In genomic region chr6:26103141-26103769, GRCh38 we compare ENCODE assay signal across 8 cellular contexts. TPM values are rescaled to one million over a fixed set of nuclear protein-coding genes. Genes with fewer than 3 reads are reported as not detected.
A peak's percentile ranks its signal among the peaks of the same experiment; 100 is the strongest.
DNase-seq lines count a peak whose midpoint lies in the region; ATAC-seq lines count a peak whose summit lies in the region.

No MANE protein-coding gene starts in this region.

- POLR2A ChIA-PET in CD8-positive, alpha-beta memory T cell (lab: Charles Lee): interaction anchor here (0.6 to 4.6 kb wide), 36 partner anchors 10 to 1791 kb away, joined by 3 to 169 read pairs (median 7); partner anchors contain the start of gene HFE

- ATAC-seq in naive B cell (ENCODE audit: low read depth in 2 of 2) (peak in 1 of 2 donors; percentile 73), HG02970 (IDR thresholded peaks at IDR 0.05; ENCODE audit: low FRiP score, unreplicated experiment) (no peak)

- no peaks in the 10 kb centered on the region for H3K79me2 ChIP-seq in GM23248 (ENCODE audit: insufficient read depth)

- H3K4me3 Mint-ChIP-seq in CD8-positive, alpha-beta memory T cell: peak overlapping the region; percentile 83 to 92 (median 87)
- peak overlapping the region; percentile 81 for H3K4me3 Mint-ChIP-seq in dendritic cell treated with granulocyte-macrophage colony-stimulating factor and Interleukin-4, amounts not matched to agents 40 ng/mL and 50 ng/mL, for 4 days
- peak overlapping the region; percentile 86 to 99 (median 94) for H3K4me3 Mint-ChIP-seq in naive B cell

- H3K27ac ChIP-seq in CD8-positive, alpha-beta memory T cell (ENCODE audit: low read depth, low read length): peak overlapping the region; percentile 82
- H3K27ac ChIP-seq in GM23248: peak overlapping the region; percentile 86

- H3K9me3 ChIP-seq in CD8-positive, alpha-beta memory T cell (ENCODE audit: low read length): no peaks in the 10 kb centered on the region
- H3K9me3 ChIP-seq in GM23248 (ENCODE audit: low read depth): no peaks in the 10 kb centered on the region

- H3K27ac Mint-ChIP-seq in CD8-positive, alpha-beta memory T cell: peak overlapping the region; percentile 96 to 98 (median 97)
- H3K27ac Mint-ChIP-seq in dendritic cell treated with granulocyte-macrophage colony-stimulating factor and Interleukin-4, amounts not matched to agents 40 ng/mL and 50 ng/mL, for 4 days: peak overlapping the region; percentile 92
- H3K27ac Mint-ChIP-seq in naive B cell: peak overlapping the region; percentile 97 to 100 (median 98)

- H3K4me1 ChIP-seq in CD8-positive, alpha-beta memory T cell (ENCODE audit: insufficient read depth, low read length): peaks cover 18% of the 10 kb centered on the region
- H3K4me1 ChIP-seq in GM23248 (ENCODE audit: insufficient read depth): peaks cover 22% of the 10 kb centered on the region

- H3K4me3 ChIP-seq in CD8-positive, alpha-beta memory T cell (ENCODE audit: low read length): peak overlapping the region; percentile 31
- peak overlapping the region; percentile 79 for H3K4me3 ChIP-seq in GM23248

- WGBS in GM23248 (ENCODE audit: low coverage in 1 of 2, low lambda C conversion rate in 2 of 2, missing lambda C conversion rate in 2 of 2), 2 experiments: 8 to 9% methylated on average over 9 of the region's 9 CpGs

- DNase-seq in CD8-positive, alpha-beta memory T cell: no peak
- DNase-seq in GM23248: peak; percentile 69
- DNase-seq in NCI-H524 treated with DMSO at 0.1 percent for 48 hours (lab: John Stamatoyannopoulos, UW): peak; percentile 94
- no peak for DNase-seq in naive B cell
- DNase-seq in SIG-M5 treated with dmso at 0.1 percent for 504 hours (lab: John Stamatoyannopoulos, UW; ENCODE audit: unreplicated experiment): no peak
- DNase-seq in stimulated activated CD4-positive, alpha-beta T cell treated with anti-CD3 and anti-CD28 coated beads, Interleukin-4, amount 100 ng/mL, for 4 hours: no peak

- H3K4me1 Mint-ChIP-seq in CD8-positive, alpha-beta memory T cell: peaks cover 16 to 20% (median 17%) of the 10 kb centered on the region in 3 donors
- peaks cover 7% of the 10 kb centered on the region for H3K4me1 Mint-ChIP-seq in dendritic cell treated with granulocyte-macrophage colony-stimulating factor and Interleukin-4, amounts not matched to agents 40 ng/mL and 50 ng/mL, for 4 days (ENCODE audit: low read depth)
- peaks cover 14 to 19% (median 18%) of the 10 kb centered on the region in 3 donors for H3K4me1 Mint-ChIP-seq in naive B cell

- in situ Hi-C loops in GM23248 (cut with MboI): loop anchor here (5.0 kb wide), 1 partner anchor 41 kb away; no protein-coding TSS in a partner anchor

- no peaks in the 10 kb centered on the region for H3K36me3 ChIP-seq in CD8-positive, alpha-beta memory T cell (ENCODE audit: insufficient read depth, low read length)
- H3K36me3 ChIP-seq in GM23248 (ENCODE audit: low read depth): no peaks in the 10 kb centered on the region

- peak overlapping the region; percentile 86 for H2AFZ ChIP-seq in GM23248

- no peaks in the 10 kb centered on the region for H3K27me3 ChIP-seq in CD8-positive, alpha-beta memory T cell (ENCODE audit: insufficient read depth, low read length, poor library complexity, severe bottlenecking)
- no peaks in the 10 kb centered on the region for H3K27me3 ChIP-seq in GM23248 (replicated peaks; ENCODE audit: insufficient read depth)

- H3K9ac ChIP-seq in GM23248: peak overlapping the region; percentile 76

- peak overlapping the region; percentile 98 for H3K4me2 ChIP-seq in GM23248 (ENCODE audit: unreplicated experiment)

- no peaks in the 10 kb centered on the region for H4K20me1 ChIP-seq in GM23248 (ENCODE audit: insufficient read depth)

- CTCF ChIA-PET in CD8-positive, alpha-beta memory T cell (lab: Charles Lee): interaction anchor here (0.6 to 2.8 kb wide), 14 partner anchors 9 to 1731 kb away, joined by 3 to 23 read pairs (median 4); a partner anchor contains a TSS

- no peaks in the 10 kb centered on the region for H3K9me2 ChIP-seq in GM23248 (ENCODE audit: insufficient read depth)

- peaks cover 0 to 3% (median 2%) of the 10 kb centered on the region in 5 donors for H3K9me3 Mint-ChIP-seq in CD8-positive, alpha-beta memory T cell
- no peaks in the 10 kb centered on the region for H3K9me3 Mint-ChIP-seq in dendritic cell treated with granulocyte-macrophage colony-stimulating factor and Interleukin-4, amounts not matched to agents 40 ng/mL and 50 ng/mL, for 4 days
- H3K9me3 Mint-ChIP-seq in naive B cell: peaks cover 0 to 15% (median 5%) of the 10 kb centered on the region in 7 donors

- intact Hi-C loops in dendritic cell treated with granulocyte-macrophage colony-stimulating factor and Interleukin-4, amounts not matched to agents 40 ng/mL and 50 ng/mL, for 4 days (cut with micrococcal nuclease): loop anchor here (1.0 to 5.0 kb wide), 2 partner anchors 20 to 69 kb away; a partner anchor contains a TSS

- H3K36me3 Mint-ChIP-seq in CD8-positive, alpha-beta memory T cell: peaks cover 0 to 4% (median 0%) of the 10 kb centered on the region in 3 donors
- H3K36me3 Mint-ChIP-seq in dendritic cell treated with granulocyte-macrophage colony-stimulating factor and Interleukin-4, amounts not matched to agents 40 ng/mL and 50 ng/mL, for 4 days (ENCODE audit: low read depth): no peaks in the 10 kb centered on the region
- H3K36me3 Mint-ChIP-seq in naive B cell: no peaks in the 10 kb centered on the region

- peaks cover 0 to 4% of the 10 kb centered on the region in 2 donors for H3K27me3 Mint-ChIP-seq in CD8-positive, alpha-beta memory T cell
- peaks cover 4% of the 10 kb centered on the region for H3K27me3 Mint-ChIP-seq in dendritic cell treated with granulocyte-macrophage colony-stimulating factor and Interleukin-4, amounts not matched to agents 40 ng/mL and 50 ng/mL, for 4 days
- peaks cover 0 to 4% (median 0%) of the 10 kb centered on the region in 3 donors for H3K27me3 Mint-ChIP-seq in naive B cell

- H3F3A ChIP-seq in GM23248 (ENCODE audit: insufficient read depth): peaks cover 30% of the 10 kb centered on the region

RNA-seq across cellular contexts. Expression of gene HFE, which starts 16.0 kb away (rescaled TPM):
- total RNA-seq in CD8-positive, alpha-beta memory T cell: 1 to 10 TPM in 1 of 2 experiments, under 1 TPM in 1; 0.37 to 1.1 TPM
- 4.8 TPM for polyA plus RNA-seq in CD8-positive, alpha-beta memory T cell
- total RNA-seq in GM23248 (2014; rRNA removed; shearing (Covaris generic)): 10.8 and 13.2 TPM in 2 replicates
- polyA plus RNA-seq in GM23248 (2016; fragmentation: Nextera tagmentation; extraction: Ambion mirVana) (8.6 and 10.6 TPM in 2 replicates), naive B cell (ENCODE audit: low read depth in 6 of 6) (1 to 10 TPM in 4 of 6 donors, under 1 TPM in 1, not detected in 1; 0.47 to 3.3 (median 2.9) TPM)

Comparison
In these comparisons a context has a peak if more than half of its experiments do, and no peak if none do; other contexts are left out.
1. DNase-seq: peak in GM23248 (single experiment) and NCI-H524 treated with DMSO at 0.1 percent for 48 hours (single experiment); none in CD8-positive, alpha-beta memory T cell (0 of 5), naive B cell (single experiment), SIG-M5 treated with dmso at 0.1 percent for 504 hours (single experiment) and stimulated activated CD4-positive, alpha-beta T cell treated with anti-CD3 and anti-CD28 coated beads, Interleukin-4, amount 100 ng/mL, for 4 hours (0 of 2).
2. Peak in every context shown above with its lines, with median percentiles within 50 percentile points of each other: H3K27ac Mint-ChIP-seq and H3K4me3 Mint-ChIP-seq.